ENCODE assay signal across 2 cellular contexts in genomic region chr5:15354011-15354410, GRCh38.
TF ChIP-seq lines count a peak whose summit lies in the region.

No MANE protein-coding gene starts in this region.

TF ChIP-seq in HEK293, 187 proteins besides CTCF, POLR2A, EP300 and RAD21:
- TF ChIP-seq GLIS2 (tag by site-specific recombination; IDR thresholded peaks at IDR 0.05) (no peak), ZNF629 (tag by site-specific recombination; IDR thresholded peaks at IDR 0.05) (no peak), ATF2 (tag by site-specific recombination; IDR thresholded peaks at IDR 0.05; ENCODE audit: low read depth) (peak; percentile 27; the same call in 1 of the 2 replicates)

TF ChIP-seq in H1, 55 proteins besides CTCF, POLR2A, EP300 and RAD21:
- TF ChIP-seq BRCA1 (IDR thresholded peaks at IDR 0.05; ENCODE audit: low read depth, low read length) (no peak), KDM4A (IDR thresholded peaks at IDR 0.05; ENCODE audit: low read depth, low read length, severe bottlenecking) (no peak), CREB1 (IDR thresholded peaks at IDR 0.05) (no peak), SP4 (IDR thresholded peaks at IDR 0.05; ENCODE audit: low read length) (no peak), NRF1 (IDR thresholded peaks at IDR 0.05; ENCODE audit: low read depth, low read length) (no peak), RFX5 (IDR thresholded peaks at IDR 0.05; ENCODE audit: borderline replicate concordance, low read depth, low read length) (no peak), CBX5 (IDR thresholded peaks at IDR 0.05; ENCODE audit: low read depth, low read length) (no peak), TAF1 (IDR thresholded peaks at IDR 0.05; ENCODE audit: low read depth, low read length) (no peak), SRF (IDR thresholded peaks at IDR 0.05; ENCODE audit: low read depth, low read length) (no peak), PHF8 (conservative IDR thresholded peaks at IDR 0.05; ENCODE audit: low read depth, low read length) (no peak), ATF3 (IDR thresholded peaks at IDR 0.05; ENCODE audit: insufficient read depth, low read depth, low read length) (no peak), TCF12 (IDR thresholded peaks at IDR 0.05; ENCODE audit: low read depth, low read length) (no peak), POU5F1 (IDR thresholded peaks at IDR 0.05; ENCODE audit: low read depth, low read length) (no peak), USF2 (IDR thresholded peaks at IDR 0.05; ENCODE audit: low read length) (no peak)
